In the genomic region with DNA sequence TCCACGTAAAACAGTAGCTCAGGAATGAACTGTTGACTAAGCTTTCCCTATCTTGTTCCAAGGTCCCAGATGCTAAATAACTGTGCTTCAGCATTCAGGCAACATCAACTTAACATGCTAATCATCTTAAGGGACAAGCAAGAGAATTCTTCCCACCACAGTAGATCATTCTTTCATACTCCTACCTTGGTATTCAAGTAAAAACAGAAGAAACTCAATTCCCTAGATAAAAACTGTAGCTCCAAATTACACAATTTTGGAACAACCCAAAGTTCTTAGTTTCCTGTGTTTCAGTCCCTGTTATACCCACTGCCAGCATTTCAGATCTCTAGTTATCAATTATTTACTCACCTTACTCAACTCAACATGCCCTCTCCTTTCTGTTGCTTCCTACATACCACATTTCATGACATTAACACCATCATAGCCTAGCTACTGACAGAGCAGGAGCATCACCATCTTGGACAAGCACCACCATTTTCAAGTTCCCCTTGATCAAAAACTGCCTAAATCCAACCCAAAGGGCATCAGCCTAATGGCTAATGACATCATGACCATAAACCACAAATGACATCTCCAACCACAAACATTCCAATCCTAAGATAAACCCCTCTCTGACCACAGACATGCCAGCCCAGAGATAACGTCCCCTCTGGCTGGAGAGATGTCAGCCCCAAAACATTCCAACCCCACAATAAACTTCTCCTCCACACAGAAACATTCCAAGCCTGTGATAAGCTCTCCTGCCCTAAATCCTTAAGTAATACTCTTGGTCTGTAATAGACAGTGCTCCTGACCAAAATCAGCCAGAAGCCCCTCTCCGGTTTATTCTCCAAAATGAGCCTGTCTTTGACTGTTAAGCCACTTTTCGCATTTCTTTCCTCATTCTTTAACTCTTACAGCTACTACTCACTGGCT, we compare ENCODE assay signal across 11 cellular contexts.
DNase-seq lines count a peak whose midpoint lies in the region; ATAC-seq and TF ChIP-seq lines count a peak whose summit lies in the region.
"Had no signal": no experiment of that assay in that cellular context is flagged by ENCODE, and none has a peak within 500 bp of the region (broad histone marks: within the 10 kb centered on the region; RNA-seq: fewer than 3 reads in every experiment).

No MANE protein-coding gene starts in this region.

- peaks cover 80% of the 10 kb centered on the region for H3K4me1 Mint-ChIP-seq in nephron progenitor cell

- no peak overlapping the region for H3K4me3 ChIP-seq in choroid plexus epithelial cell (ENCODE audit: low read depth, low read length)
- H3K4me3 ChIP-seq: psoas muscle had no signal

- DNase-seq in EL, result peak; percentile 99
- DNase-seq in NCI-H226, result peak; percentile 98
- peak; percentile 95 for DNase-seq in choroid plexus epithelial cell (ENCODE audit: low read depth)
- no peak for DNase-seq in nephron progenitor cell
- DNase-seq in activated naive CD4-positive, alpha-beta T cell (lab: John Stamatoyannopoulos, UW), result no peak
- DNase-seq in epidermal melanocyte (ENCODE audit: insufficient read length, low spot score), result no peak
- DNase-seq: NCI-H510A treated with DMSO at 0.1 percent for 48 hours; psoas muscle; stimulated activated naive CD4-positive, alpha-beta T cell had no signal

- no peak for ATAC-seq in GM21529 (IDR thresholded peaks at IDR 0.05; ENCODE audit: unreplicated experiment)
- no peak for ATAC-seq in HG03521 (IDR thresholded peaks at IDR 0.05; ENCODE audit: unreplicated experiment)
- ATAC-seq: psoas muscle had no signal

- H3K27ac Mint-ChIP-seq in nephron progenitor cell, result peak overlapping the region; percentile 64

- TF ChIP-seq CTCF in choroid plexus epithelial cell (conservative IDR thresholded peaks at IDR 0.05; ENCODE audit: low read depth, low read length), result no peak
- no peak for TF ChIP-seq CTCF in nephron progenitor cell (IDR thresholded peaks at IDR 0.05)

- H3K9me3 Mint-ChIP-seq in nephron progenitor cell, result no peaks in the 10 kb centered on the region

- H3K27me3 Mint-ChIP-seq in nephron progenitor cell (ENCODE audit: low read depth, poor library complexity), result peaks cover 4% of the 10 kb centered on the region

- peak overlapping the region; percentile 14 for H3K4me3 Mint-ChIP-seq in nephron progenitor cell

- H3K36me3 Mint-ChIP-seq in nephron progenitor cell (ENCODE audit: low read depth), result peaks cover 5% of the 10 kb centered on the region

Comparison
In these comparisons a context has a peak if more than half of its experiments do, and no peak if none do; other contexts are left out.
1. DNase-seq: peak in EL (single experiment), NCI-H226 (single experiment) and choroid plexus epithelial cell (single experiment); none in nephron progenitor cell (single experiment), activated naive CD4-positive, alpha-beta T cell (0 of 4) and epidermal melanocyte (single experiment).